1 cellular context compared by ENCODE assay signal in genomic region chr5:67395790-67396418, GRCh38.
TF ChIP-seq lines count a peak whose summit lies in the region.

No MANE protein-coding gene starts in this region.

TF ChIP-seq in SK-N-SH, 30 proteins besides CTCF, POLR2A, EP300 and RAD21 (continued from another document):
- TF ChIP-seq USF1 (IDR thresholded peaks at IDR 0.05; ENCODE audit: borderline replicate concordance, low read depth) (no peak), EZH2phosphoT487 (IDR thresholded peaks at IDR 0.05; ENCODE audit: borderline replicate concordance, low read depth) (no peak), SMC3 (IDR thresholded peaks at IDR 0.05; ENCODE audit: low read depth, low read length) (no peak), MXI1 (IDR thresholded peaks at IDR 0.05; ENCODE audit: low read depth, low read length) (no peak), FOXM1 (IDR thresholded peaks at IDR 0.05; ENCODE audit: low read depth) (no peak), JUND (IDR thresholded peaks at IDR 0.05) (no peak), IRF3 (IDR thresholded peaks at IDR 0.05; ENCODE audit: low read depth, low read length) (no peak)
TF ChIP-seq in SK-N-SH: peak in this region for 0.
